In genomic region chr3:132654190-132654589, GRCh38 we compare ENCODE assay signal across 26 cellular contexts. TPM values are rescaled to one million over a fixed set of nuclear protein-coding genes. Genes with fewer than 3 reads are reported as not detected.
DNase-seq lines count a peak whose midpoint lies in the region; ATAC-seq and TF ChIP-seq lines count a peak whose summit lies in the region.
"Had no signal": no experiment of that assay in that cellular context is flagged by ENCODE, and none has a peak within 500 bp of the region (broad histone marks: within the 10 kb centered on the region; RNA-seq: fewer than 3 reads in every experiment).

No MANE protein-coding gene starts in this region.

- TF ChIP-seq CTCF in BE2C (IDR thresholded peaks at IDR 0.05; ENCODE audit: low read depth, low read length), result no peak
- no peak for TF ChIP-seq CTCF in fibroblast of mammary gland (conservative IDR thresholded peaks at IDR 0.05; ENCODE audit: control insufficient read depth, insufficient read depth, low read depth, low read length)
- TF ChIP-seq CTCF in osteoblast (IDR thresholded peaks at IDR 0.05; ENCODE audit: extremely low read depth, low read depth, low read length), result no peak

- H3K9me3 ChIP-seq in BE2C, result no peaks in the 10 kb centered on the region
- no peaks in the 10 kb centered on the region for H3K9me3 ChIP-seq in osteoblast (ENCODE audit: low read depth, low read length)
- H3K9me3 ChIP-seq: prostate gland, sigmoid colon had no signal

- H3K4me1 ChIP-seq in BE2C (peaks cover 3% of the 10 kb centered on the region), osteoblast (ENCODE audit: insufficient read depth, low read length) (peaks cover 16% of the 10 kb centered on the region)

- DNase-seq in BE2C (peak; percentile 23), NCI-H1417 treated with DMSO at 0.1 percent for 48 hours (lab: John Stamatoyannopoulos, UW) (peak; percentile 65), NCI-H748 treated with DMSO at 0.1 percent for 48 hours (lab: John Stamatoyannopoulos, UW) (peak; percentile 3), fibroblast of mammary gland (ENCODE audit: low read depth) (peak; percentile 19), NCI-H1694 (lab: John Stamatoyannopoulos, UW) (no peak), osteoblast (ENCODE audit: insufficient read length, low spot score, missing footprints) (no peak)
- DNase-seq in stimulated activated naive B cell treated with anti-CD40 and anti-IgM and Interleukin-4, amounts not matched to agents 10 μg/mL and 1 μg/mL and 100 μg/mL, for 72 hours, result no peak
- DNase-seq: activated CD4-positive, alpha-beta T cell treated with anti-CD3 and anti-CD28 coated beads for 48 hours; activated naive CD4-positive, alpha-beta T cell; activated T-cell treated with anti-CD3 and anti-CD28 coated beads, Interleukin-2, amount 50 U/mL, for 4 hours; CD4-positive, alpha-beta T cell; HFFc6; hippocampal formation; NCI-H526 treated with DMSO at 0.1 percent for 48 hours; sigmoid colon; stimulated activated naive CD4-positive, alpha-beta T cell treated with Interleukin-2 at 50 U/mL for 16 hours had no signal

- no peak for ATAC-seq in HG03196 (IDR thresholded peaks at IDR 0.05; ENCODE audit: unreplicated experiment)
- ATAC-seq in stimulated activated naive B cell treated with anti-CD40 and anti-IgM and Interleukin-4, amounts not matched to agents 10 μg/mL and 1 μg/mL and 100 μg/mL, for 72 hours (replicated peaks), result no peak
- ATAC-seq: activated T-cell treated with anti-CD3 and anti-CD28 coated beads, Interleukin-2, amount 50 U/mL, for 4 hours had no signal

- H4K20me1 ChIP-seq in osteoblast (ENCODE audit: insufficient read depth, low read length), result peaks cover 4% of the 10 kb centered on the region

- H3K4me2 ChIP-seq in osteoblast (ENCODE audit: insufficient read depth, low read length), result no peak overlapping the region

- peaks cover 2 to 5% of the 10 kb centered on the region in 2 donors for H3K36me3 Mint-ChIP-seq in stimulated activated naive B cell treated with anti-CD40 and anti-IgM and Interleukin-4, amounts not matched to agents 10 μg/mL and 1 μg/mL and 100 μg/mL, for 72 hours
- H3K36me3 Mint-ChIP-seq: brain, memory B cell had no signal

- H2AFZ ChIP-seq in osteoblast (ENCODE audit: low read length), result no peak overlapping the region

- peaks cover 46% of the 10 kb centered on the region for H3K79me2 ChIP-seq in osteoblast (ENCODE audit: insufficient read depth, low read length)

- peaks cover 7% of the 10 kb centered on the region in 2 donors for H3K4me1 Mint-ChIP-seq in stimulated activated naive B cell treated with anti-CD40 and anti-IgM and Interleukin-4, amounts not matched to agents 10 μg/mL and 1 μg/mL and 100 μg/mL, for 72 hours

- no peaks in the 10 kb centered on the region for H3K27me3 Mint-ChIP-seq in stimulated activated naive B cell treated with anti-CD40 and anti-IgM and Interleukin-4, amounts not matched to agents 10 μg/mL and 1 μg/mL and 100 μg/mL, for 72 hours
- H3K27me3 Mint-ChIP-seq: CD4-positive, alpha-beta T cell; memory B cell had no signal

- H3K36me3 ChIP-seq in BE2C, result no peaks in the 10 kb centered on the region; the same call in 1 of the 2 replicates
- H3K36me3 ChIP-seq in osteoblast (ENCODE audit: insufficient read depth, low read length), result no peaks in the 10 kb centered on the region
- H3K36me3 ChIP-seq: prostate gland, sigmoid colon had no signal

- H3K4me3 ChIP-seq in BE2C (ENCODE audit: low read depth, low read length), result no peak overlapping the region
- H3K4me3 ChIP-seq in fibroblast of mammary gland (ENCODE audit: control insufficient read depth, low read depth, low read length), result no peak overlapping the region
- no peak overlapping the region for H3K4me3 ChIP-seq in osteoblast (ENCODE audit: insufficient read depth, low read length)
- H3K4me3 ChIP-seq: prostate gland, sigmoid colon, SK-N-MC had no signal

- H3K4me3 Mint-ChIP-seq in stimulated activated naive B cell treated with anti-CD40 and anti-IgM and Interleukin-4, amounts not matched to agents 10 μg/mL and 1 μg/mL and 100 μg/mL, for 72 hours, result no peak overlapping the region
- H3K4me3 Mint-ChIP-seq: activated T-cell treated with anti-CD3 and anti-CD28 coated beads, Interleukin-2, amount 50 U/mL, for 4 hours; CD4-positive, alpha-beta T cell; HFFc6; memory B cell had no signal

- H3K27me3 ChIP-seq in BE2C, result no peaks in the 10 kb centered on the region
- H3K27me3 ChIP-seq in osteoblast (ENCODE audit: insufficient read depth, low read length), result no peaks in the 10 kb centered on the region
- H3K27me3 ChIP-seq: sigmoid colon had no signal

- no peak overlapping the region for H3K27ac Mint-ChIP-seq in stimulated activated naive B cell treated with anti-CD40 and anti-IgM and Interleukin-4, amounts not matched to agents 10 μg/mL and 1 μg/mL and 100 μg/mL, for 72 hours
- H3K27ac Mint-ChIP-seq: brain; CD4-positive, alpha-beta T cell; HFFc6; memory B cell had no signal

- no peak overlapping the region for H3K27ac ChIP-seq in osteoblast (ENCODE audit: low read depth, low read length)
- H3K27ac ChIP-seq: RWPE1, sigmoid colon, SK-N-MC had no signal

- H3K9me3 Mint-ChIP-seq in stimulated activated naive B cell treated with anti-CD40 and anti-IgM and Interleukin-4, amounts not matched to agents 10 μg/mL and 1 μg/mL and 100 μg/mL, for 72 hours, result no peaks in the 10 kb centered on the region
- H3K9me3 Mint-ChIP-seq: activated T-cell treated with anti-CD3 and anti-CD28 coated beads, Interleukin-2, amount 50 U/mL, for 4 hours; brain; CD4-positive, alpha-beta T cell; HFFc6; memory B cell had no signal

RNA-seq across cellular contexts. Expression of gene ACAD11, which starts 5.4 kb away (rescaled TPM):
- 5.9 TPM for polyA plus RNA-seq in BE2C (2012; ENCODE audit: insufficient read depth, insufficient read length, low read depth)
- 30.1 and 31.1 TPM in 2 replicates for total RNA-seq in osteoblast

RNA-seq across cellular contexts. Expression of gene UBA5, which starts 5.9 kb away (rescaled TPM):
- 59.4 TPM for polyA plus RNA-seq in BE2C (2012; ENCODE audit: insufficient read depth, insufficient read length, low read depth)
- 33.0 and 38.4 TPM in 2 replicates for total RNA-seq in osteoblast

RNA-seq across cellular contexts. Expression of gene ACKR4, which starts 57.1 kb away (rescaled TPM):
- polyA plus RNA-seq in BE2C (2012; ENCODE audit: insufficient read depth, insufficient read length, low read depth), result not detected
- 0.72 TPM in 1 of 2 replicates, not detected in the other for total RNA-seq in osteoblast
- total RNA-seq: A172; activated T-cell treated with anti-CD3 and anti-CD28 coated beads, Interleukin-2, amount 50 U/mL, for 4 hours; chondrocyte; LHCN-M2; T-helper 2 cell treated with Interferon-gamma antibody and Interleukin-4, amounts not matched to agents 100 ng/mL and 5 ng/mL, for 36 hours had no signal

Comparison
In these comparisons a context has a peak if more than half of its experiments do, and no peak if none do; other contexts are left out.
1. DNase-seq: peak in BE2C (single experiment), NCI-H1417 treated with DMSO at 0.1 percent for 48 hours (single experiment), NCI-H748 treated with DMSO at 0.1 percent for 48 hours (single experiment) and fibroblast of mammary gland (single experiment); none in NCI-H1694 (single experiment), osteoblast (single experiment) and stimulated activated naive B cell treated with anti-CD40 and anti-IgM and Interleukin-4, amounts not matched to agents 10 μg/mL and 1 μg/mL and 100 μg/mL, for 72 hours (single experiment).